22 cellular contexts compared by ENCODE assay signal in genomic region chr3:100681496-100681895, GRCh38.
"Had no signal": no experiment of that assay in that cellular context is flagged by ENCODE, and none has a peak within 500 bp of the region (broad histone marks: within the 10 kb centered on the region; RNA-seq: fewer than 3 reads in every experiment).

No MANE protein-coding gene starts in this region.

- H3K4me3 ChIP-seq: K562, SJSA1, SK-N-MC had no signal

- H3K9me3 ChIP-seq: SJSA1 had no signal

- H3K4me3 Mint-ChIP-seq: IgD-negative memory B cell had no signal

- H3K36me3 Mint-ChIP-seq: IgD-negative memory B cell had no signal

- H3K36me3 ChIP-seq: SJSA1 had no signal

- H3K27ac Mint-ChIP-seq: IgD-negative memory B cell had no signal

- DNase-seq: Kasumi-1, MM.1S, NCI-H1092 treated with DMSO at 0.1 percent for 48 hours, NCI-H1436, NCI-H187, NCI-H2029, NCI-H2081 treated with DMSO at 0.1 percent for 48 hours, NCI-H2171, NCI-H226, NCI-H446, NCI-H510A, NCI-H524 treated with DMSO at 0.1 percent for 48 hours, NCI-H69, NCI-H774, Right ventricle myocardium superior, RPMI8226, SIG-M5 had no signal

- H3K4me1 ChIP-seq: SJSA1 had no signal

- H3K27me3 ChIP-seq: SJSA1 had no signal

- H3K4me1 Mint-ChIP-seq: IgD-negative memory B cell had no signal

- H3K27ac ChIP-seq: KMS-11, SJSA1, SK-N-MC had no signal

- H3K9ac ChIP-seq: KMS-11 had no signal

- FAIRE-seq: K562 had no signal
